In genomic region chr10:74011016-74011415, GRCh38 we compare ENCODE assay signal across 1 cellular context.
TF ChIP-seq lines count a peak whose summit lies in the region.

No MANE protein-coding gene starts in this region.

TF ChIP-seq in IMR-90, 13 proteins besides CTCF, POLR2A, EP300 and RAD21 (continued from another document):
- TF ChIP-seq RFX5 (IDR thresholded peaks at IDR 0.05; ENCODE audit: low read depth, low read length) (no peak), MAZ (IDR thresholded peaks at IDR 0.05; ENCODE audit: borderline replicate concordance, low read depth, low read length) (no peak), FOS (IDR thresholded peaks at IDR 0.05; ENCODE audit: low read depth, low read length) (no peak), MXI1 (IDR thresholded peaks at IDR 0.05; ENCODE audit: borderline replicate concordance, low read depth, low read length) (no peak), CEBPB (IDR thresholded peaks at IDR 0.05; ENCODE audit: low read depth, low read length) (no peak), MAFK (IDR thresholded peaks at IDR 0.05; ENCODE audit: low read depth, low read length) (no peak), BHLHE40 (IDR thresholded peaks at IDR 0.05; ENCODE audit: low read depth, low read length) (no peak), USF2 (IDR thresholded peaks at IDR 0.05; ENCODE audit: low read depth, low read length) (no peak)
- TF ChIP-seq, protein P1, sequence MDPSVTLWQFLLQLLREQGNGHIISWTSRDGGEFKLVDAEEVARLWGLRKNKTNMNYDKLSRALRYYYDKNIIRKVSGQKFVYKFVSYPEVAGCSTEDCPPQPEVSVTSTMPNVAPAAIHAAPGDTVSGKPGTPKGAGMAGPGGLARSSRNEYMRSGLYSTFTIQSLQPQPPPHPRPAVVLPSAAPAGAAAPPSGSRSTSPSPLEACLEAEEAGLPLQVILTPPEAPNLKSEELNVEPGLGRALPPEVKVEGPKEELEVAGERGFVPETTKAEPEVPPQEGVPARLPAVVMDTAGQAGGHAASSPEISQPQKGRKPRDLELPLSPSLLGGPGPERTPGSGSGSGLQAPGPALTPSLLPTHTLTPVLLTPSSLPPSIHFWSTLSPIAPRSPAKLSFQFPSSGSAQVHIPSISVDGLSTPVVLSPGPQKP (IDR thresholded peaks at IDR 0.05; ENCODE audit: borderline replicate concordance, low read depth, low read length): no peak
